9 cellular contexts compared by ENCODE assay signal in the genomic region with DNA sequence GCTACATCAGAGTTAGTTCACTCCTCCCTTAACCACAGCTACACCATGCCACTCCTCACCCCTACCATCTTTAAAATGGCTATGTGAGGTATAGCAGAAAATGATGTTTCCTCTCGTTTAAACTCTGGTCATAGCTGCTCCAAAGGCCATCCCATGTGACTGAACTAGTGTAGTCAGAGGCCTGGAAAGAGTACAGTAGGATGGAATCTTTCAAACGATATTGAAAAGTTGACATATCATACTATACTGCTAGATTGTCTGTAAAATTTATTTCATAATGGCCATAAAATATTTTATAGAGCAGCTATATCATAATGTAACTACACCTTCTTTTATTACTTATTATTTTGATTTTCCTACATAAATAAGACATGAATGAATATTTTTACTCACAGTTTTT.
"Had no signal": no experiment of that assay in that cellular context is flagged by ENCODE, and none has a peak within 500 bp of the region (broad histone marks: within the 10 kb centered on the region; RNA-seq: fewer than 3 reads in every experiment).

No MANE protein-coding gene starts in this region.

- DNase-seq: GM23248, GOT3, H7, HFFc6 had no signal

- H3K9ac ChIP-seq: GM23248 had no signal

- H3K36me3 ChIP-seq: HAP-1 had no signal

- H3K4me3 ChIP-seq: GM23248, HAP-1, K562 had no signal

- H3K9me3 ChIP-seq: HAP-1 had no signal

- ATAC-seq: HCT116, HepG2, K562 had no signal

- H3K27ac ChIP-seq: GM23248, HL-60 had no signal
